In genomic region chr6:33314943-33315752, GRCh38 we compare ENCODE assay signal across 1 cellular context.
TF ChIP-seq lines count a peak whose summit lies in the region.

No MANE protein-coding gene starts in this region.

TF ChIP-seq in GM12891, 5 proteins besides CTCF, POLR2A, EP300 and RAD21:
- TF ChIP-seq SPI1 (IDR thresholded peaks at IDR 0.05; ENCODE audit: low read depth, low read length), result no peak
- no peak for TF ChIP-seq TAF1 (IDR thresholded peaks at IDR 0.05; ENCODE audit: low read depth, low read length)
- TF ChIP-seq POLR2AphosphoS5 (IDR thresholded peaks at IDR 0.05; ENCODE audit: low read depth, low read length), result no peak
- no peak for TF ChIP-seq PAX5 (IDR thresholded peaks at IDR 0.05; ENCODE audit: insufficient read depth, low read length, severe bottlenecking)
- TF ChIP-seq POU2F2 (IDR thresholded peaks at IDR 0.05; ENCODE audit: low read depth, low read length), result no peak
